In genomic region chr9:106532616-106533015, GRCh38 we compare ENCODE assay signal across 18 cellular contexts.
DNase-seq lines count a peak whose midpoint lies in the region; ATAC-seq and TF ChIP-seq lines count a peak whose summit lies in the region.
"Had no signal": no experiment of that assay in that cellular context is flagged by ENCODE, and none has a peak within 500 bp of the region (broad histone marks: within the 10 kb centered on the region; RNA-seq: fewer than 3 reads in every experiment).

No MANE protein-coding gene starts in this region.

- H2AFZ ChIP-seq in neural progenitor cell (replicated peaks): peak overlapping the region; percentile 12

- H3K4me1 Mint-ChIP-seq in neural progenitor cell: peaks cover 3% of the 10 kb centered on the region
- H3K4me1 Mint-ChIP-seq in activated CD4-positive, alpha-beta T cell treated with anti-CD3 and anti-CD28 coated beads for 36 hours: no peaks in the 10 kb centered on the region

- CTCF ChIA-PET in activated CD4-positive, alpha-beta T cell treated with anti-CD3 and anti-CD28 coated beads for 36 hours (lab: Charles Lee): no interaction called here

- no peak overlapping the region for H3K27ac ChIP-seq in neural progenitor cell
- H3K27ac ChIP-seq: 22Rv1, A549, C4-2B had no signal

- H3K27me3 ChIP-seq in neural progenitor cell: no peaks in the 10 kb centered on the region

- H4K20me1 ChIP-seq in neural progenitor cell (ENCODE audit: low read depth): no peaks in the 10 kb centered on the region

- peaks cover 6% of the 10 kb centered on the region for H3K4me1 ChIP-seq in neural progenitor cell
- H3K4me1 ChIP-seq: A549, Caco-2 had no signal

- H3K9me3 ChIP-seq in neural progenitor cell (ENCODE audit: low read depth): no peaks in the 10 kb centered on the region
- H3K9me3 ChIP-seq: A549, Caco-2 had no signal

- H3K36me3 Mint-ChIP-seq in neural progenitor cell: no peaks in the 10 kb centered on the region
- no peaks in the 10 kb centered on the region for H3K36me3 Mint-ChIP-seq in activated CD4-positive, alpha-beta T cell treated with anti-CD3 and anti-CD28 coated beads for 36 hours (ENCODE audit: low read depth)

- H3K9ac ChIP-seq in neural progenitor cell: no peak overlapping the region

- intact Hi-C loops in activated CD4-positive, alpha-beta T cell treated with anti-CD3 and anti-CD28 coated beads for 36 hours (cut with DNase I, micrococcal nuclease): no loop called here

- H3K9me3 Mint-ChIP-seq in neural progenitor cell: no peaks in the 10 kb centered on the region
- peaks cover 4% of the 10 kb centered on the region for H3K9me3 Mint-ChIP-seq in activated CD4-positive, alpha-beta T cell treated with anti-CD3 and anti-CD28 coated beads for 36 hours (ENCODE audit: low read depth)

- no peak overlapping the region for H3K4me3 ChIP-seq in neural progenitor cell
- H3K4me3 ChIP-seq: A549 had no signal

- ATAC-seq in activated CD4-positive, alpha-beta T cell treated with anti-CD3 and anti-CD28 coated beads for 36 hours: no peak
- ATAC-seq: A549, HepG2 had no signal

- no peaks in the 10 kb centered on the region for H3K36me3 ChIP-seq in neural progenitor cell

- H3K27me3 Mint-ChIP-seq in neural progenitor cell (ENCODE audit: insufficient read depth, low read depth): peaks cover 3% of the 10 kb centered on the region
- no peaks in the 10 kb centered on the region for H3K27me3 Mint-ChIP-seq in activated CD4-positive, alpha-beta T cell treated with anti-CD3 and anti-CD28 coated beads for 36 hours
- H3K27me3 Mint-ChIP-seq: CD4-positive, alpha-beta T cell had no signal

- H3K79me2 ChIP-seq in neural progenitor cell (ENCODE audit: low read depth): no peaks in the 10 kb centered on the region

- DNase-seq in NCI-H82 (lab: John Stamatoyannopoulos, UW): peak; percentile 12
- no peak for DNase-seq in NCI-H82 treated with DMSO at 0.1 percent for 48 hours (lab: John Stamatoyannopoulos, UW; ENCODE audit: unreplicated experiment)
- peak; percentile 16 for DNase-seq in iPS-NIHi7 (ENCODE audit: extremely low spot score)
- DNase-seq in neural progenitor cell (ENCODE audit: low spot score): no peak
- DNase-seq in DMS53 treated with DMSO at 0.1 percent for 48 hours (lab: John Stamatoyannopoulos, UW; ENCODE audit: unreplicated experiment): no peak
- DNase-seq in HuH-7.5 (ENCODE audit: low spot score): no peak
- DNase-seq in activated CD4-positive, alpha-beta T cell treated with anti-CD3 and anti-CD28 coated beads for 36 hours: no peak
- DNase-seq: AML-193; Caco-2; CD4-positive, alpha-beta T cell; DMS79; GDM1; GOT3; H7 had no signal

- H3K27ac Mint-ChIP-seq in neural progenitor cell: no peak overlapping the region
- H3K27ac Mint-ChIP-seq in activated CD4-positive, alpha-beta T cell treated with anti-CD3 and anti-CD28 coated beads for 36 hours: no peak overlapping the region
- H3K27ac Mint-ChIP-seq: CD4-positive, alpha-beta T cell had no signal

- H3K4me3 Mint-ChIP-seq in neural progenitor cell: no peak overlapping the region
- H3K4me3 Mint-ChIP-seq in activated CD4-positive, alpha-beta T cell treated with anti-CD3 and anti-CD28 coated beads for 36 hours: no peak overlapping the region
- H3K4me3 Mint-ChIP-seq: CD4-positive, alpha-beta T cell had no signal

- POLR2A ChIA-PET in activated CD4-positive, alpha-beta T cell treated with anti-CD3 and anti-CD28 coated beads for 36 hours (lab: Charles Lee): no interaction called here

- no peak for TF ChIP-seq CTCF in neural progenitor cell (IDR thresholded peaks at IDR 0.05)

- H3F3A ChIP-seq in neural progenitor cell (ENCODE audit: low read depth): no peaks in the 10 kb centered on the region

- no peak overlapping the region for H3K4me2 ChIP-seq in neural progenitor cell
- H3K4me2 ChIP-seq: A549 had no signal

Comparison
In these comparisons a context has a peak if more than half of its experiments do, and no peak if none do; other contexts are left out.
1. DNase-seq: peak in NCI-H82 (single experiment) and iPS-NIHi7 (single experiment); none in NCI-H82 treated with DMSO at 0.1 percent for 48 hours (single experiment), neural progenitor cell (single experiment), DMS53 treated with DMSO at 0.1 percent for 48 hours (single experiment), HuH-7.5 (single experiment) and activated CD4-positive, alpha-beta T cell treated with anti-CD3 and anti-CD28 coated beads for 36 hours (single experiment).